ENCODE assay signal across 24 cellular contexts in genomic region chrX:110218591-110218990, GRCh38.
A peak's percentile ranks its signal among the peaks of the same experiment; 100 is the strongest.
DNase-seq lines count a peak whose midpoint lies in the region; ATAC-seq, FAIRE-seq and TF ChIP-seq lines count a peak whose summit lies in the region.
"Had no signal": no experiment of that assay in that cellular context is flagged by ENCODE, and none has a peak within 500 bp of the region (broad histone marks: within the 10 kb centered on the region; RNA-seq: fewer than 3 reads in every experiment).

No MANE protein-coding gene starts in this region.

- H3K36me3 ChIP-seq in HAP-1 (replicated peaks), result no peaks in the 10 kb centered on the region
- H3K36me3 ChIP-seq: MG63, neural progenitor cell, sigmoid colon, tibial nerve had no signal

- DNase-seq in H4 (ENCODE audit: low spot score) (peak; percentile 8), RCC 7860 (ENCODE audit: low spot score) (no peak), epithelial cell of esophagus (ENCODE audit: low read depth) (peak; percentile 70), iris pigment epithelial cell (ENCODE audit: low read depth) (peak; percentile 81), NCI-H1436 treated with DMSO at 0.1 percent for 48 hours (lab: John Stamatoyannopoulos, UW) (no peak), retina (no peak), HAP-1 (ENCODE audit: low spot score in 2 of 2) (no peak)
- DNase-seq in activated T-cell treated with anti-CD3 and anti-CD28 coated beads, Interleukin-2, amount 50 U/mL, for 4 hours, result no peak
- DNase-seq: activated CD4-positive, alpha-beta T cell treated with anti-CD3 and anti-CD28 coated beads for 4 hours; activated naive CD4-positive, alpha-beta T cell treated with anti-CD3 and anti-CD28 coated beads, Interleukin-2, amount 10 ng/mL, durations not matched to agents 7 days and 5 days; activated T-cell treated with anti-CD3 and anti-CD28 coated beads, Interleukin-2, amount 50 U/mL, for 72 hours; anterior cingulate cortex; CD4-positive, CD25-positive, alpha-beta regulatory T cell; MG63; NCI-H1694; NCI-H524 treated with DMSO at 0.1 percent for 48 hours; sigmoid colon; T-helper 2 cell had no signal

- H3K4me3 Mint-ChIP-seq in activated T-cell treated with anti-CD3 and anti-CD28 coated beads, Interleukin-2, amount 50 U/mL, for 4 hours, result no peak overlapping the region
- H3K4me3 Mint-ChIP-seq: activated naive CD4-positive, alpha-beta T cell treated with anti-CD3 and anti-CD28 coated beads, Interleukin-2, amount 10 ng/mL, durations not matched to agents 7 days and 5 days; activated T-cell treated with anti-CD3 and anti-CD28 coated beads, Interleukin-2, amount 50 U/mL, for 72 hours; CD4-positive, CD25-positive, alpha-beta regulatory T cell; neural progenitor cell had no signal

- H3K9me3 ChIP-seq in HAP-1, result no peaks in the 10 kb centered on the region
- H3K9me3 ChIP-seq: MG63, sigmoid colon, tibial nerve had no signal

- peaks cover 38% of the 10 kb centered on the region for H3K4me1 Mint-ChIP-seq in activated T-cell treated with anti-CD3 and anti-CD28 coated beads, Interleukin-2, amount 50 U/mL, for 4 hours (ENCODE audit: low read depth)
- H3K4me1 Mint-ChIP-seq: neural progenitor cell had no signal

- peaks cover 10% of the 10 kb centered on the region for H3K36me3 Mint-ChIP-seq in activated T-cell treated with anti-CD3 and anti-CD28 coated beads, Interleukin-2, amount 50 U/mL, for 4 hours (ENCODE audit: insufficient read depth)
- H3K36me3 Mint-ChIP-seq: neural progenitor cell had no signal

- ATAC-seq in activated T-cell treated with anti-CD3 and anti-CD28 coated beads, Interleukin-2, amount 50 U/mL, for 4 hours, result no peak
- ATAC-seq: activated T-cell treated with anti-CD3 and anti-CD28 coated beads, Interleukin-2, amount 50 U/mL, for 72 hours had no signal

- in situ Hi-C loops in HAP-1 (cut with MboI; ENCODE audit: low sequenced_read_pairs), result no loop called here

- no peak for TF ChIP-seq CTCF in epithelial cell of esophagus (IDR thresholded peaks at IDR 0.05; ENCODE audit: insufficient read depth, low read depth, low read length, missing control alignments)

- H3K27me3 ChIP-seq in HAP-1 (ENCODE audit: low read depth), result no peaks in the 10 kb centered on the region
- H3K27me3 ChIP-seq: MG63, neural progenitor cell, sigmoid colon had no signal

- no peaks in the 10 kb centered on the region for H3K4me1 ChIP-seq in HAP-1
- H3K4me1 ChIP-seq: neural progenitor cell, sigmoid colon, tibial nerve had no signal

- FAIRE-seq in RCC 7860 (lab: Jason Lieb, UNC), result peak; percentile 54
- FAIRE-seq: D721Med, GM19239 had no signal

- H3K4me3 ChIP-seq in epithelial cell of esophagus (ENCODE audit: low read length) (no peak overlapping the region), HAP-1 (no peak overlapping the region)
- H3K4me3 ChIP-seq: lung, MG63, neural progenitor cell, sigmoid colon, tibial nerve had no signal

- no peaks in the 10 kb centered on the region for H3K27me3 Mint-ChIP-seq in activated T-cell treated with anti-CD3 and anti-CD28 coated beads, Interleukin-2, amount 50 U/mL, for 4 hours (ENCODE audit: low read depth)
- H3K27me3 Mint-ChIP-seq: activated naive CD4-positive, alpha-beta T cell treated with anti-CD3 and anti-CD28 coated beads, Interleukin-2, amount 10 ng/mL, durations not matched to agents 7 days and 5 days; CD4-positive, CD25-positive, alpha-beta regulatory T cell; progenitor cell of endocrine pancreas had no signal

- H3K9me3 Mint-ChIP-seq in activated T-cell treated with anti-CD3 and anti-CD28 coated beads, Interleukin-2, amount 50 U/mL, for 4 hours, result no peaks in the 10 kb centered on the region
- H3K9me3 Mint-ChIP-seq: activated naive CD4-positive, alpha-beta T cell treated with anti-CD3 and anti-CD28 coated beads, Interleukin-2, amount 10 ng/mL, durations not matched to agents 7 days and 5 days; activated T-cell treated with anti-CD3 and anti-CD28 coated beads, Interleukin-2, amount 50 U/mL, for 72 hours; neural progenitor cell had no signal

Comparison
In these comparisons a context has a peak if more than half of its experiments do, and no peak if none do; other contexts are left out.
1. DNase-seq: peak in H4 (single experiment), epithelial cell of esophagus (single experiment) and iris pigment epithelial cell (single experiment); none in RCC 7860 (single experiment), NCI-H1436 treated with DMSO at 0.1 percent for 48 hours (single experiment), retina (single experiment), activated T-cell treated with anti-CD3 and anti-CD28 coated beads, Interleukin-2, amount 50 U/mL, for 4 hours (single experiment) and HAP-1 (0 of 2).